Comparison of ENCODE assay signal across 25 cellular contexts in the genomic region with DNA sequence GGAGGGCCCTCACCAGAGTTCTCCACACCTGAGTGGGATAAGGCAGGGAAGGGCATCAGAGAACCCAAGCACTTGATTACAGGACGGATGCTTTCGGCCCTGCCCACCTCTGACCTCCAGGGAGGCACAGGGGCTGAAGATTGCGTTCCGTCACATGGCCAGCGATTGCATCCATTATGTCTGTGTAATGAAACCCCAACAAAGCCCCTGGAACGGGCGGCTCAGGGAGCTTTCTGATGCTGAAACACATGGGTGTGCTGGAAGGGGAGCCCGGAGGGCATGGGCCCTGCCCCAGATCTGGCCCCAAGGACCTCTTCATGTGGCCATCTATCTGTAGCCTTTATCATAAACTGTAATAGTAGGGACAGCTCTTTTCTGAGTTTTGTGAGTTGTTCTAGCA.
DNase-seq lines count a peak whose midpoint lies in the region; ATAC-seq and TF ChIP-seq lines count a peak whose summit lies in the region.
"Had no signal": no experiment of that assay in that cellular context is flagged by ENCODE, and none has a peak within 500 bp of the region (broad histone marks: within the 10 kb centered on the region; RNA-seq: fewer than 3 reads in every experiment).

No MANE protein-coding gene starts in this region.

- TF ChIP-seq CTCF in osteocyte (IDR thresholded peaks at IDR 0.05) (no peak), nephron progenitor cell (IDR thresholded peaks at IDR 0.05) (no peak)

- H3K4me1 ChIP-seq in BLaER1, result peaks cover 13% of the 10 kb centered on the region
- H3K4me1 ChIP-seq: breast epithelium, Caco-2, gastrocnemius medialis, neural progenitor cell, Peyer's patch had no signal

- H3K36me3 ChIP-seq in BLaER1, result no peaks in the 10 kb centered on the region
- H3K36me3 ChIP-seq: breast epithelium, gastrocnemius medialis, neural progenitor cell, Peyer's patch had no signal

- no peak overlapping the region for H3K27ac ChIP-seq in BLaER1
- H3K27ac ChIP-seq: hepatocyte, neural progenitor cell, Peyer's patch, VCaP had no signal

- H3K36me3 Mint-ChIP-seq in osteocyte (ENCODE audit: unreplicated experiment) (no peaks in the 10 kb centered on the region), nephron progenitor cell (ENCODE audit: low read depth) (no peaks in the 10 kb centered on the region)
- H3K36me3 Mint-ChIP-seq in activated CD8-positive, alpha-beta T cell treated with anti-CD3 and anti-CD28 coated beads, Interleukin-2, amount 10 ng/mL, durations not matched to agents 7 days and 5 days (ENCODE audit: low read depth), result no peaks in the 10 kb centered on the region
- H3K36me3 Mint-ChIP-seq: activated naive CD4-positive, alpha-beta T cell treated with anti-CD3 and anti-CD28 coated beads, Interleukin-2, amount 50 U/mL, for 72 hours; CD14-positive monocyte; neural progenitor cell had no signal

- POLR2A ChIA-PET in activated CD8-positive, alpha-beta T cell treated with anti-CD3 and anti-CD28 coated beads, Interleukin-2, amount 10 ng/mL, durations not matched to agents 7 days and 5 days (lab: Charles Lee), result no interaction called here

- peak overlapping the region; percentile 56 for H3K4me2 ChIP-seq in BLaER1
- H3K4me2 ChIP-seq: hepatocyte, neural progenitor cell had no signal

- H3K9me3 Mint-ChIP-seq in osteocyte (ENCODE audit: unreplicated experiment) (no peaks in the 10 kb centered on the region), nephron progenitor cell (no peaks in the 10 kb centered on the region)
- no peaks in the 10 kb centered on the region for H3K9me3 Mint-ChIP-seq in activated CD8-positive, alpha-beta T cell treated with anti-CD3 and anti-CD28 coated beads, Interleukin-2, amount 10 ng/mL, durations not matched to agents 7 days and 5 days (ENCODE audit: insufficient read depth)
- H3K9me3 Mint-ChIP-seq: activated naive CD4-positive, alpha-beta T cell treated with anti-CD3 and anti-CD28 coated beads, Interleukin-2, amount 50 U/mL, for 72 hours; activated T-helper 2 cell treated with anti-CD3 and anti-CD28 coated beads, Interferon-gamma antibody, Interleukin-2, Interleukin-4, amounts not matched to agents 10 μg/mL and 5 μg/mL and 100 μg/mL, durations not matched to agents 14 hours and 24 hours and 36 hours; neural progenitor cell had no signal

- H3K4me3 Mint-ChIP-seq in osteocyte (ENCODE audit: unreplicated experiment) (no peak overlapping the region), nephron progenitor cell (no peak overlapping the region)
- H3K4me3 Mint-ChIP-seq in activated CD8-positive, alpha-beta T cell treated with anti-CD3 and anti-CD28 coated beads, Interleukin-2, amount 10 ng/mL, durations not matched to agents 7 days and 5 days, result no peak overlapping the region
- H3K4me3 Mint-ChIP-seq: CD14-positive monocyte, neural progenitor cell had no signal

- H3K9me3 ChIP-seq in BLaER1, result no peaks in the 10 kb centered on the region
- H3K9me3 ChIP-seq: breast epithelium, Caco-2, gastrocnemius medialis, Peyer's patch had no signal

- no peak overlapping the region for H3K4me3 ChIP-seq in BLaER1
- H3K4me3 ChIP-seq: breast epithelium, gastrocnemius medialis, hepatocyte, neural progenitor cell, Peyer's patch had no signal

- H3K27me3 Mint-ChIP-seq in osteocyte (ENCODE audit: unreplicated experiment) (peaks cover 3% of the 10 kb centered on the region), nephron progenitor cell (ENCODE audit: low read depth, poor library complexity) (peaks cover 14% of the 10 kb centered on the region)
- no peaks in the 10 kb centered on the region for H3K27me3 Mint-ChIP-seq in activated CD8-positive, alpha-beta T cell treated with anti-CD3 and anti-CD28 coated beads, Interleukin-2, amount 10 ng/mL, durations not matched to agents 7 days and 5 days (ENCODE audit: low read depth)

- no peaks in the 10 kb centered on the region for H3K27me3 ChIP-seq in BLaER1
- H3K27me3 ChIP-seq: breast epithelium, gastrocnemius medialis, hepatocyte, neural progenitor cell, Peyer's patch had no signal

- peak; percentile 7 for DNase-seq in 8988T
- DNase-seq in activated CD8-positive, alpha-beta memory T cell treated with anti-CD3 and anti-CD28 coated beads, Interleukin-2, amount 50 U/mL, for 48 hours, result peak; percentile 37
- peak; percentile 77 for DNase-seq in osteocyte (ENCODE audit: extremely low spot score, unreplicated experiment)
- no peak for DNase-seq in nephron progenitor cell
- no peak for DNase-seq in activated CD8-positive, alpha-beta T cell treated with anti-CD3 and anti-CD28 coated beads, Interleukin-2, amount 10 ng/mL, durations not matched to agents 7 days and 5 days
- DNase-seq: activated CD4-positive, alpha-beta T cell treated with anti-CD3 and anti-CD28 coated beads, Interleukin-2, amount 50 U/mL, for 1 hour; amygdala; gastrocnemius medialis; kidney glomerular epithelial cell; MV-4-11; NCI-H1436 treated with DMSO at 0.1 percent for 48 hours; NCI-H2107; stimulated activated CD4-positive, alpha-beta T cell treated with anti-CD3 and anti-CD28 coated beads, Interleukin-2, amount 100 ng/mL, for 48 hours; trophoblast cell had no signal

- no peak for ATAC-seq in activated CD8-positive, alpha-beta T cell treated with anti-CD3 and anti-CD28 coated beads, Interleukin-2, amount 10 ng/mL, durations not matched to agents 7 days and 5 days
- no peak for ATAC-seq in HG02852 (IDR thresholded peaks at IDR 0.05; ENCODE audit: unreplicated experiment)
- ATAC-seq: activated naive CD4-positive, alpha-beta T cell treated with anti-CD3 and anti-CD28 coated beads, Interleukin-2, amount 50 U/mL, for 72 hours; gastrocnemius medialis had no signal

- CTCF ChIA-PET in activated CD8-positive, alpha-beta T cell treated with anti-CD3 and anti-CD28 coated beads, Interleukin-2, amount 10 ng/mL, durations not matched to agents 7 days and 5 days (lab: Charles Lee), result interaction anchor here (0.6 to 1.5 kb wide), 2 partner anchors 19 to 21 kb away, joined by 3 to 4 read pairs; no protein-coding TSS in a partner anchor

- no peak overlapping the region for H3K9ac ChIP-seq in BLaER1
- H3K9ac ChIP-seq: neural progenitor cell had no signal

- no peak overlapping the region for H3K27ac Mint-ChIP-seq in osteocyte (ENCODE audit: unreplicated experiment)
- H3K27ac Mint-ChIP-seq in nephron progenitor cell, result no peak overlapping the region
- H3K27ac Mint-ChIP-seq in activated CD8-positive, alpha-beta T cell treated with anti-CD3 and anti-CD28 coated beads, Interleukin-2, amount 10 ng/mL, durations not matched to agents 7 days and 5 days, result no peak overlapping the region
- H3K27ac Mint-ChIP-seq: activated naive CD4-positive, alpha-beta T cell treated with anti-CD3 and anti-CD28 coated beads, Interleukin-2, amount 50 U/mL, for 72 hours; activated T-helper 2 cell treated with anti-CD3 and anti-CD28 coated beads, Interferon-gamma antibody, Interleukin-2, Interleukin-4, amounts not matched to agents 10 μg/mL and 5 μg/mL and 100 μg/mL, durations not matched to agents 14 hours and 24 hours and 36 hours; CD14-positive monocyte; neural progenitor cell had no signal

- H4K20me1 ChIP-seq in BLaER1, result no peaks in the 10 kb centered on the region

- H3K4me1 Mint-ChIP-seq in osteocyte (ENCODE audit: unreplicated experiment) (no peaks in the 10 kb centered on the region), nephron progenitor cell (peaks cover 22% of the 10 kb centered on the region)
- H3K4me1 Mint-ChIP-seq in activated CD8-positive, alpha-beta T cell treated with anti-CD3 and anti-CD28 coated beads, Interleukin-2, amount 10 ng/mL, durations not matched to agents 7 days and 5 days (ENCODE audit: low read depth), result no peaks in the 10 kb centered on the region
- H3K4me1 Mint-ChIP-seq: CD14-positive monocyte had no signal

Comparison
In these comparisons a context has a peak if more than half of its experiments do, and no peak if none do; other contexts are left out.
1. DNase-seq: peak in 8988T (single experiment), activated CD8-positive, alpha-beta memory T cell treated with anti-CD3 and anti-CD28 coated beads, Interleukin-2, amount 50 U/mL, for 48 hours (single experiment) and osteocyte (single experiment); none in nephron progenitor cell (single experiment) and activated CD8-positive, alpha-beta T cell treated with anti-CD3 and anti-CD28 coated beads, Interleukin-2, amount 10 ng/mL, durations not matched to agents 7 days and 5 days (single experiment).